In genomic region chr6:26522488-26523228, GRCh38 we compare ENCODE assay signal across 9 cellular contexts. TPM values are rescaled to one million over a fixed set of nuclear protein-coding genes. Genes with fewer than 3 reads are reported as not detected.
DNase-seq lines count a peak whose midpoint lies in the region; ATAC-seq and TF ChIP-seq lines count a peak whose summit lies in the region.
"Not testable (repeated sequence)": the region's sequence is repeated elsewhere in the genome, so short reads cannot be mapped to it uniquely, and the experiment has no call there.
"Had no signal": no experiment of that assay in that cellular context is flagged by ENCODE, and none has a peak within 500 bp of the region (broad histone marks: within the 10 kb centered on the region; RNA-seq: fewer than 3 reads in every experiment).

No MANE protein-coding gene starts in this region.

- TF ChIP-seq CTCF in PC-9 (conservative IDR thresholded peaks at IDR 0.05); chondrocyte (IDR thresholded peaks at IDR 0.05); right atrium auricular region (IDR thresholded peaks at IDR 0.05); stomach (IDR thresholded peaks at IDR 0.05): not testable (repeated sequence)

- not testable (repeated sequence) for H3K9me2 ChIP-seq in PC-9 (ENCODE audit: insufficient read depth)

- not testable (repeated sequence) for H3K9me3 Mint-ChIP-seq in activated T-cell treated with anti-CD3 and anti-CD28 coated beads, Interleukin-2, amount 50 U/mL, for 72 hours; chondrocyte (ENCODE audit: low read depth); natural killer cell treated with Interleukin-12 subunit alpha and Interleukin-12 subunit beta and Interleukin-15 and Interleukin-18, amount 100 ng/mL, for 72 hours

- H3K27me3 ChIP-seq in PC-9 (ENCODE audit: insufficient read depth, low read depth); right atrium auricular region; stomach: not testable (repeated sequence)

- H3K4me3 Mint-ChIP-seq in activated T-cell treated with anti-CD3 and anti-CD28 coated beads, Interleukin-2, amount 50 U/mL, for 72 hours: peak overlapping the region; percentile 89 to 91
- H3K4me3 Mint-ChIP-seq in chondrocyte (ENCODE audit: unreplicated experiment): peak overlapping the region; percentile 74
- H3K4me3 Mint-ChIP-seq in natural killer cell treated with Interleukin-12 subunit alpha and Interleukin-12 subunit beta and Interleukin-15 and Interleukin-18, amount 100 ng/mL, for 72 hours: peak overlapping the region; percentile 91

- WGBS in stomach, 5 donors: 73 to 83% (median 80%) methylated on average over 11 of the region's 11 CpGs

- H3K9me3 ChIP-seq in PC-9 (ENCODE audit: insufficient read depth, low read depth); right atrium auricular region; stomach: not testable (repeated sequence)

- peaks cover 36% of the 10 kb centered on the region for H3K79me2 ChIP-seq in PC-9 (ENCODE audit: low read depth)

- H3K36me3 Mint-ChIP-seq in activated T-cell treated with anti-CD3 and anti-CD28 coated beads, Interleukin-2, amount 50 U/mL, for 72 hours (ENCODE audit: insufficient read depth in 2 of 2); chondrocyte (ENCODE audit: low read depth); natural killer cell treated with Interleukin-12 subunit alpha and Interleukin-12 subunit beta and Interleukin-15 and Interleukin-18, amount 100 ng/mL, for 72 hours: not testable (repeated sequence)

- TF ChIP-seq EP300 in stomach (IDR thresholded peaks at IDR 0.05): not testable (repeated sequence)

- peaks cover 40% of the 10 kb centered on the region for H3K4me1 Mint-ChIP-seq in activated T-cell treated with anti-CD3 and anti-CD28 coated beads, Interleukin-2, amount 50 U/mL, for 72 hours (ENCODE audit: low read depth)
- peaks cover 32% of the 10 kb centered on the region for H3K4me1 Mint-ChIP-seq in chondrocyte (ENCODE audit: low read depth)
- peaks cover 32 to 41% of the 10 kb centered on the region in 2 donors for H3K4me1 Mint-ChIP-seq in natural killer cell treated with Interleukin-12 subunit alpha and Interleukin-12 subunit beta and Interleukin-15 and Interleukin-18, amount 100 ng/mL, for 72 hours (ENCODE audit: low read depth in 2 of 2)

- DNase-seq in COLO668 (lab: John Stamatoyannopoulos, UW; ENCODE audit: unreplicated experiment) (peak; percentile 14), LoVo (ENCODE audit: low spot score) (peak; percentile 29), PC-9 (peak; percentile 25 to 50)
- DNase-seq in activated T-cell treated with anti-CD3 and anti-CD28 coated beads, Interleukin-2, amount 50 U/mL, for 72 hours: peak; percentile 29 to 44
- not testable (repeated sequence) for DNase-seq in chondrocyte (ENCODE audit: low spot score); right atrium auricular region (ENCODE audit: low spot score); natural killer cell treated with Interleukin-12 subunit alpha and Interleukin-12 subunit beta and Interleukin-15 and Interleukin-18, amount 100 ng/mL, for 72 hours (ENCODE audit: low spot score); stomach

- H3K4me1 ChIP-seq in PC-9 (replicated peaks; ENCODE audit: insufficient read depth) (peaks cover 29% of the 10 kb centered on the region), right atrium auricular region (peaks cover 0 to 14% of the 10 kb centered on the region in 2 donors), stomach (peaks cover 0 to 28% (median 19%) of the 10 kb centered on the region in 4 donors)

- CTCF ChIA-PET in PC-9 (lab: Charles Lee): not testable (repeated sequence)

- H4K20me1 ChIP-seq in PC-9 (ENCODE audit: insufficient read depth): not testable (repeated sequence)

- intact Hi-C loops in PC-9 (cut with micrococcal nuclease; ENCODE audit: unreplicated experiment); stomach (cut with DNase I; ENCODE audit: low total_unique reads): not testable (repeated sequence)

- TF ChIP-seq POLR2A in stomach (IDR thresholded peaks at IDR 0.05): not testable (repeated sequence)

- POLR2A ChIA-PET in PC-9 (lab: Charles Lee; ENCODE audit: unreplicated experiment): interaction anchor here (0.6 to 1.1 kb wide), 5 partner anchors 11 to 1371 kb away, joined by 3 read pairs; no protein-coding TSS in a partner anchor

- peak overlapping the region; percentile 97 for H3K27ac Mint-ChIP-seq in activated T-cell treated with anti-CD3 and anti-CD28 coated beads, Interleukin-2, amount 50 U/mL, for 72 hours
- H3K27ac Mint-ChIP-seq in chondrocyte (ENCODE audit: unreplicated experiment): peak overlapping the region; percentile 95
- peak overlapping the region; percentile 88 to 99 for H3K27ac Mint-ChIP-seq in natural killer cell treated with Interleukin-12 subunit alpha and Interleukin-12 subunit beta and Interleukin-15 and Interleukin-18, amount 100 ng/mL, for 72 hours

- not testable (repeated sequence) for BruUV-seq in PC-9 (replicated peaks; lab: Mats Ljungman, UMichigan)

- not testable (repeated sequence) for H3K27me3 Mint-ChIP-seq in activated T-cell treated with anti-CD3 and anti-CD28 coated beads, Interleukin-2, amount 50 U/mL, for 72 hours (ENCODE audit: low read depth); chondrocyte (ENCODE audit: low read depth); natural killer cell treated with Interleukin-12 subunit alpha and Interleukin-12 subunit beta and Interleukin-15 and Interleukin-18, amount 100 ng/mL, for 72 hours

- H3K4me2 ChIP-seq in PC-9: peak overlapping the region; percentile 71

- H3K36me3 ChIP-seq in PC-9 (ENCODE audit: low read depth); right atrium auricular region; stomach: not testable (repeated sequence)

- peak overlapping the region; percentile 87 for H2AFZ ChIP-seq in PC-9

- H3K27ac ChIP-seq in PC-9 (peak overlapping the region; percentile 93), right atrium auricular region (peak overlapping the region; percentile 97 to 99), stomach (peak overlapping the region; percentile 89 to 99 (median 93))

- peaks cover 16% of the 10 kb centered on the region for H3F3A ChIP-seq in PC-9 (ENCODE audit: insufficient read depth, low read depth)

- not testable (repeated sequence) for ATAC-seq in activated T-cell treated with anti-CD3 and anti-CD28 coated beads, Interleukin-2, amount 50 U/mL, for 72 hours (replicated peaks in 1 of 2); natural killer cell treated with Interleukin-12 subunit alpha and Interleukin-12 subunit beta and Interleukin-15 and Interleukin-18, amount 100 ng/mL, for 72 hours

- H3K4me3 ChIP-seq in PC-9: peak overlapping the region; percentile 85
- H3K4me3 ChIP-seq in right atrium auricular region: peak overlapping the region; percentile 62 to 65
- H3K4me3 ChIP-seq in stomach: peak overlapping the region; percentile 36 to 63 (median 58)

RNA-seq across cellular contexts. Expression of gene HMGN4, which starts 15.5 kb away (rescaled TPM):
- total RNA-seq in PC-9 (2021) (86.9 and 90.5 TPM in 2 replicates), chondrocyte (44.7 to 50.1 TPM (median 47.3 TPM) in 3 replicates), right atrium auricular region (10 to 100 TPM; 36.1 to 52.5 TPM), stomach (10 to 100 TPM; 11.3 to 96.0 (median 66.1) TPM)
- total RNA-seq in activated T-cell treated with anti-CD3 and anti-CD28 coated beads, Interleukin-2, amount 50 U/mL, for 72 hours: 10 to 100 TPM; 84.7 to 90.9 TPM
- total RNA-seq in natural killer cell treated with Interleukin-12 subunit alpha and Interleukin-12 subunit beta and Interleukin-15 and Interleukin-18, amount 100 ng/mL, for 72 hours: 10 to 100 TPM; 79.8 to 91.9 TPM
- polyA plus RNA-seq in stomach: 10 to 100 TPM; 22.4 to 46.3 (median 29.2) TPM

RNA-seq across cellular contexts. Expression of gene BTN1A1, which starts 22.6 kb away (rescaled TPM):
- total RNA-seq in PC-9 (2021): not detected in 2 replicates
- total RNA-seq in activated T-cell treated with anti-CD3 and anti-CD28 coated beads, Interleukin-2, amount 50 U/mL, for 72 hours: under 1 TPM in 1 of 2 donors, not detected in 1; 0.10 TPM
- total RNA-seq in chondrocyte: not detected in 3 replicates
- total RNA-seq in right atrium auricular region: not detected
- not detected for total RNA-seq in natural killer cell treated with Interleukin-12 subunit alpha and Interleukin-12 subunit beta and Interleukin-15 and Interleukin-18, amount 100 ng/mL, for 72 hours
- not detected for total RNA-seq in stomach
- polyA plus RNA-seq in stomach: not detected
- total RNA-seq: omental fat pad had no signal
